ENCODE assay signal across 1 cellular context in genomic region chr17:76734080-76734840, GRCh38.
TF ChIP-seq lines count a peak whose summit lies in the region.

No MANE protein-coding gene starts in this region.

TF ChIP-seq in HEK293T, 16 proteins besides CTCF, POLR2A, EP300 and RAD21:
- no peak for TF ChIP-seq HDGF (IDR thresholded peaks at IDR 0.05; ENCODE audit: borderline replicate concordance)
- TF ChIP-seq CTBP1 (IDR thresholded peaks at IDR 0.05; ENCODE audit: borderline replicate concordance): no peak
- TF ChIP-seq BHLHE40 (IDR thresholded peaks at IDR 0.05; ENCODE audit: borderline replicate concordance): no peak
- TF ChIP-seq FOXK2 (IDR thresholded peaks at IDR 0.05): 0 out of 2 replicates have a peak, but pooled peaks have one; percentile 30
- TF ChIP-seq SP1 (IDR thresholded peaks at IDR 0.05): no peak
- no peak for TF ChIP-seq SUZ12 (IDR thresholded peaks at IDR 0.05)
